In genomic region chr19:19732579-19733501, GRCh38 we compare ENCODE assay signal across 1 cellular context.
TF ChIP-seq lines count a peak whose summit lies in the region.

TSS of gene ZNF14 (minus strand) at chr19:19733112. CDS start at chr19:19732958, 154 bp downstream.

TF ChIP-seq in HepG2, 621 proteins besides CTCF, POLR2A, EP300 and RAD21 (continued from another document):
- 0 out of 2 replicates have a peak, but pooled peaks have one; percentile 21 for TF ChIP-seq PRDM15 (CRISPR knock-in tag; IDR thresholded peaks at IDR 0.05)
- TF ChIP-seq POGK (CRISPR knock-in tag; conservative IDR thresholded peaks at IDR 0.05) = peak; percentile 81
- TF ChIP-seq KDM5B (CRISPR knock-in tag; IDR thresholded peaks at IDR 0.05; ENCODE audit: borderline replicate concordance) = peak; percentile 68; the same call in 1 of the 2 replicates
- peak; percentile 96 for TF ChIP-seq HMGXB3 (CRISPR knock-in tag; IDR thresholded peaks at IDR 0.05; ENCODE audit: borderline replicate concordance)
- no peak for TF ChIP-seq SYNCRIP (IDR thresholded peaks at IDR 0.05; ENCODE audit: insufficient read depth, low read depth, low read length)
- no peak for TF ChIP-seq ZSCAN12 (CRISPR knock-in tag; IDR thresholded peaks at IDR 0.05)
- 0 out of 2 replicates have a peak, but pooled peaks have one; percentile 69 for TF ChIP-seq ZIK1 (CRISPR knock-in tag; IDR thresholded peaks at IDR 0.05; ENCODE audit: borderline replicate concordance, low read depth)
- TF ChIP-seq SNRNP70 (IDR thresholded peaks at IDR 0.05; ENCODE audit: low read depth, low read length) = no peak
- TF ChIP-seq ARNT (IDR thresholded peaks at IDR 0.05) = no peak
- peak; percentile 66; the same call in 1 of the 2 replicates for TF ChIP-seq ZNF501 (CRISPR knock-in tag; IDR thresholded peaks at IDR 0.05)
- TF ChIP-seq ZNF441 (CRISPR knock-in tag; IDR thresholded peaks at IDR 0.05; ENCODE audit: borderline replicate concordance) = no peak; the same call in 1 of the 2 replicates
- TF ChIP-seq ZNF816 (CRISPR knock-in tag; IDR thresholded peaks at IDR 0.05; ENCODE audit: borderline replicate concordance) = no peak
- TF ChIP-seq MTA1 (CRISPR knock-in tag; IDR thresholded peaks at IDR 0.05; ENCODE audit: borderline replicate concordance) = 0 out of 2 replicates have a peak, but pooled peaks have one; percentile 47
- TF ChIP-seq NRL (CRISPR knock-in tag; IDR thresholded peaks at IDR 0.05; ENCODE audit: borderline replicate concordance) = peak; percentile 73; the same call in 1 of the 2 replicates
- TF ChIP-seq BHLHE40 (IDR thresholded peaks at IDR 0.05; ENCODE audit: low read length) = no peak
- no peak for TF ChIP-seq ZNF234 (CRISPR knock-in tag; conservative IDR thresholded peaks at IDR 0.05)
- no peak for TF ChIP-seq TBP (CRISPR knock-in tag; IDR thresholded peaks at IDR 0.05)
- 0 out of 2 replicates have a peak, but pooled peaks have one; percentile 26 for TF ChIP-seq ZNF331 (CRISPR knock-in tag; IDR thresholded peaks at IDR 0.05)
- no peak for TF ChIP-seq PAXIP1 (CRISPR knock-in tag; conservative IDR thresholded peaks at IDR 0.05)
- TF ChIP-seq ZNF839 (CRISPR knock-in tag; IDR thresholded peaks at IDR 0.05; ENCODE audit: borderline replicate concordance) = 0 out of 2 replicates have a peak, but pooled peaks have one; percentile 57
- peak; percentile 73 for TF ChIP-seq YEATS4 (CRISPR knock-in tag; IDR thresholded peaks at IDR 0.05; ENCODE audit: borderline replicate concordance)
- TF ChIP-seq FOXJ3 (CRISPR knock-in tag; IDR thresholded peaks at IDR 0.05; ENCODE audit: borderline replicate concordance) = no peak
- TF ChIP-seq ZFP62 (CRISPR knock-in tag; IDR thresholded peaks at IDR 0.05) = no peak
- TF ChIP-seq MAZ (IDR thresholded peaks at IDR 0.05; ENCODE audit: borderline replicate concordance, low read depth, low read length) = no peak
- peak; percentile 80 for TF ChIP-seq MAZ (CRISPR knock-in tag; IDR thresholded peaks at IDR 0.05; ENCODE audit: low read depth)
- no peak for TF ChIP-seq RELA (CRISPR knock-in tag; IDR thresholded peaks at IDR 0.05)
- no peak for TF ChIP-seq ARID3A (IDR thresholded peaks at IDR 0.05; ENCODE audit: low read depth, low read length)
- TF ChIP-seq ZBTB46 (CRISPR knock-in tag; IDR thresholded peaks at IDR 0.05; ENCODE audit: borderline replicate concordance) = no peak
- peak; percentile 92 for TF ChIP-seq PBX2 (CRISPR knock-in tag; IDR thresholded peaks at IDR 0.05)
- TF ChIP-seq ZBTB8A (CRISPR knock-in tag; IDR thresholded peaks at IDR 0.05; ENCODE audit: borderline replicate concordance, low read depth) = no peak
- TF ChIP-seq ZNF274 (CRISPR knock-in tag; IDR thresholded peaks at IDR 0.05) = peak; percentile 84
- TF ChIP-seq SRF (IDR thresholded peaks at IDR 0.05; ENCODE audit: low read depth, low read length) = no peak
- no peak for TF ChIP-seq ZNF772 (CRISPR knock-in tag; IDR thresholded peaks at IDR 0.05)
